Comparison of ENCODE assay signal across 1 cellular context in the genomic region with DNA sequence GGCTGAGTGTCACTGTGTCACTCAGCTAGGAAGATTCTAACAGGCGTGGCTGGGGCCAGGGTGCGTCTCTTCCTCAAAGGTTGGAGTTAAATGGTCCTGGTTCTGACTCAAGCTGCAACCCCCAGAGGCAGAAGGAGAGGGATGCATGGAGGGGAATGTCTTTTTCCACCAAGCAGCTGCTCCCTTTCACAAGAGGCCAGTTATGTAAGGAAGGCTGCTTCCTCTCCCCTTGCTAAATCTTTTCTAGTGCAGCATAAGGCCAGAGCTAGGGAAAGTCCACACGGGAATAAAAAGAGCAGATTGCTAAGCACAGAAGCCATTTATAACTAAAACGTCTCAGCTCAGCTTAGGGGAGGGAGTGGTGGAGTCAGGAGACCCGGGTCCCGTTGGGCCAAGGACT.
TF ChIP-seq lines count a peak whose summit lies in the region.

No MANE protein-coding gene starts in this region.

TF ChIP-seq in GM23338, 12 proteins besides CTCF, POLR2A, EP300 and RAD21 (continued from another document):
- TF ChIP-seq, protein P1, sequence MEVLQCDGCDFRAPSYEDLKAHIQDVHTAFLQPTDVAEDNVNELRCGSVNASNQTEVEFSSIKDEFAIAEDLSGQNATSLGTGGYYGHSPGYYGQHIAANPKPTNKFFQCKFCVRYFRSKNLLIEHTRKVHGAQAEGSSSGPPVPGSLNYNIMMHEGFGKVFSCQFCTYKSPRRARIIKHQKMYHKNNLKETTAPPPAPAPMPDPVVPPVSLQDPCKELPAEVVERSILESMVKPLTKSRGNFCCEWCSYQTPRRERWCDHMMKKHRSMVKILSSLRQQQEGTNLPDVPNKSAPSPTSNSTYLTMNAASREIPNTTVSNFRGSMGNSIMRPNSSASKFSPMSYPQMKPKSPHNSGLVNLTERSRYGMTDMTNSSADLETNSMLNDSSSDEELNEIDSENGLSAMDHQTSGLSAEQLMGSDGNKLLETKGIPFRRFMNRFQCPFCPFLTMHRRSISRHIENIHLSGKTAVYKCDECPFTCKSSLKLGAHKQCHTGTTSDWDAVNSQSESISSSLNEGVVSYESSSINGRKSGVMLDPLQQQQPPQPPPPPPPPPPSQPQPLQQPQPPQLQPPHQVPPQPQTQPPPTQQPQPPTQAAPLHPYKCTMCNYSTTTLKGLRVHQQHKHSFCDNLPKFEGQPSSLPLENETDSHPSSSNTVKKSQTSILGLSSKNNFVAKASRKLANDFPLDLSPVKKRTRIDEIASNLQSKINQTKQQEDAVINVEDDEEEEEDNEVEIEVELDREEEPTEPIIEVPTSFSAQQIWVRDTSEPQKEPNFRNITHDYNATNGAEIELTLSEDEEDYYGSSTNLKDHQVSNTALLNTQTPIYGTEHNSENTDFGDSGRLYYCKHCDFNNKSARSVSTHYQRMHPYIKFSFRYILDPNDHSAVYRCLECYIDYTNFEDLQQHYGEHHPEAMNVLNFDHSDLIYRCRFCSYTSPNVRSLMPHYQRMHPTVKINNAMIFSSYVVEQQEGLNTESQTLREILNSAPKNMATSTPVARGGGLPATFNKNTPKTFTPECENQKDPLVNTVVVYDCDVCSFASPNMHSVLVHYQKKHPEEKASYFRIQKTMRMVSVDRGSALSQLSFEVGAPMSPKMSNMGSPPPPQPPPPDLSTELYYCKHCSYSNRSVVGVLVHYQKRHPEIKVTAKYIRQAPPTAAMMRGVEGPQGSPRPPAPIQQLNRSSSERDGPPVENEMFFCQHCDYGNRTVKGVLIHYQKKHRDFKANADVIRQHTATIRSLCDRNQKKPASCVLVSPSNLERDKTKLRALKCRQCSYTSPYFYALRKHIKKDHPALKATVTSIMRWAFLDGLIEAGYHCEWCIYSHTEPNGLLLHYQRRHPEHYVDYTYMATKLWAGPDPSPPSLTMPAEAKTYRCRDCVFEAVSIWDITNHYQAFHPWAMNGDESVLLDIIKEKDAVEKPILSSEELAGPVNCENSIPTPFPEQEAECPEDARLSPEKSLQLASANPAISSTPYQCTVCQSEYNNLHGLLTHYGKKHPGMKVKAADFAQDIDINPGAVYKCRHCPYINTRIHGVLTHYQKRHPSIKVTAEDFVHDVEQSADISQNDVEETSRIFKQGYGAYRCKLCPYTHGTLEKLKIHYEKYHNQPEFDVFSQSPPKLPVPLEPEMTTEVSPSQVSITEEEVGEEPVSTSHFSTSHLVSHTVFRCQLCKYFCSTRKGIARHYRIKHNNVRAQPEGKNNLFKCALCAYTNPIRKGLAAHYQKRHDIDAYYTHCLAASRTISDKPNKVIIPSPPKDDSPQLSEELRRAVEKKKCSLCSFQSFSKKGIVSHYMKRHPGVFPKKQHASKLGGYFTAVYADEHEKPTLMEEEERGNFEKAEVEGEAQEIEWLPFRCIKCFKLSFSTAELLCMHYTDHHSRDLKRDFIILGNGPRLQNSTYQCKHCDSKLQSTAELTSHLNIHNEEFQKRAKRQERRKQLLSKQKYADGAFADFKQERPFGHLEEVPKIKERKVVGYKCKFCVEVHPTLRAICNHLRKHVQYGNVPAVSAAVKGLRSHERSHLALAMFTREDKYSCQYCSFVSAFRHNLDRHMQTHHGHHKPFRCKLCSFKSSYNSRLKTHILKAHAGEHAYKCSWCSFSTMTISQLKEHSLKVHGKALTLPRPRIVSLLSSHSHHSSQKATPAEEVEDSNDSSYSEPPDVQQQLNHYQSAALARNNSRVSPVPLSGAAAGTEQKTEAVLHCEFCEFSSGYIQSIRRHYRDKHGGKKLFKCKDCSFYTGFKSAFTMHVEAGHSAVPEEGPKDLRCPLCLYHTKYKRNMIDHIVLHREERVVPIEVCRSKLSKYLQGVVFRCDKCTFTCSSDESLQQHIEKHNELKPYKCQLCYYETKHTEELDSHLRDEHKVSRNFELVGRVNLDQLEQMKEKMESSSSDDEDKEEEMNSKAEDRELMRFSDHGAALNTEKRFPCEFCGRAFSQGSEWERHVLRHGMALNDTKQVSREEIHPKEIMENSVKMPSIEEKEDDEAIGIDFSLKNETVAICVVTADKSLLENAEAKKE (CRISPR knock-in tag; IDR thresholded peaks at IDR 0.05), result no peak
- TF ChIP-seq ZNF114 (CRISPR knock-in tag; IDR thresholded peaks at IDR 0.05), result no peak
- TF ChIP-seq EZH2 (IDR thresholded peaks at IDR 0.05; ENCODE audit: low read depth, unreplicated experiment), result no peak
- TF ChIP-seq POLR2AphosphoS5 (IDR thresholded peaks at IDR 0.05; ENCODE audit: low read depth), result no peak
- TF ChIP-seq CREB1 (CRISPR knock-in tag; IDR thresholded peaks at IDR 0.05; ENCODE audit: low read depth), result no peak
- TF ChIP-seq ZNF331 (CRISPR knock-in tag; IDR thresholded peaks at IDR 0.05; ENCODE audit: low read depth), result no peak
- TF ChIP-seq, protein P2, sequence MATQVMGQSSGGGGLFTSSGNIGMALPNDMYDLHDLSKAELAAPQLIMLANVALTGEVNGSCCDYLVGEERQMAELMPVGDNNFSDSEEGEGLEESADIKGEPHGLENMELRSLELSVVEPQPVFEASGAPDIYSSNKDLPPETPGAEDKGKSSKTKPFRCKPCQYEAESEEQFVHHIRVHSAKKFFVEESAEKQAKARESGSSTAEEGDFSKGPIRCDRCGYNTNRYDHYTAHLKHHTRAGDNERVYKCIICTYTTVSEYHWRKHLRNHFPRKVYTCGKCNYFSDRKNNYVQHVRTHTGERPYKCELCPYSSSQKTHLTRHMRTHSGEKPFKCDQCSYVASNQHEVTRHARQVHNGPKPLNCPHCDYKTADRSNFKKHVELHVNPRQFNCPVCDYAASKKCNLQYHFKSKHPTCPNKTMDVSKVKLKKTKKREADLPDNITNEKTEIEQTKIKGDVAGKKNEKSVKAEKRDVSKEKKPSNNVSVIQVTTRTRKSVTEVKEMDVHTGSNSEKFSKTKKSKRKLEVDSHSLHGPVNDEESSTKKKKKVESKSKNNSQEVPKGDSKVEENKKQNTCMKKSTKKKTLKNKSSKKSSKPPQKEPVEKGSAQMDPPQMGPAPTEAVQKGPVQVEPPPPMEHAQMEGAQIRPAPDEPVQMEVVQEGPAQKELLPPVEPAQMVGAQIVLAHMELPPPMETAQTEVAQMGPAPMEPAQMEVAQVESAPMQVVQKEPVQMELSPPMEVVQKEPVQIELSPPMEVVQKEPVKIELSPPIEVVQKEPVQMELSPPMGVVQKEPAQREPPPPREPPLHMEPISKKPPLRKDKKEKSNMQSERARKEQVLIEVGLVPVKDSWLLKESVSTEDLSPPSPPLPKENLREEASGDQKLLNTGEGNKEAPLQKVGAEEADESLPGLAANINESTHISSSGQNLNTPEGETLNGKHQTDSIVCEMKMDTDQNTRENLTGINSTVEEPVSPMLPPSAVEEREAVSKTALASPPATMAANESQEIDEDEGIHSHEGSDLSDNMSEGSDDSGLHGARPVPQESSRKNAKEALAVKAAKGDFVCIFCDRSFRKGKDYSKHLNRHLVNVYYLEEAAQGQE (IDR thresholded peaks at IDR 0.05; ENCODE audit: unreplicated experiment), result no peak
- TF ChIP-seq, protein P3, sequence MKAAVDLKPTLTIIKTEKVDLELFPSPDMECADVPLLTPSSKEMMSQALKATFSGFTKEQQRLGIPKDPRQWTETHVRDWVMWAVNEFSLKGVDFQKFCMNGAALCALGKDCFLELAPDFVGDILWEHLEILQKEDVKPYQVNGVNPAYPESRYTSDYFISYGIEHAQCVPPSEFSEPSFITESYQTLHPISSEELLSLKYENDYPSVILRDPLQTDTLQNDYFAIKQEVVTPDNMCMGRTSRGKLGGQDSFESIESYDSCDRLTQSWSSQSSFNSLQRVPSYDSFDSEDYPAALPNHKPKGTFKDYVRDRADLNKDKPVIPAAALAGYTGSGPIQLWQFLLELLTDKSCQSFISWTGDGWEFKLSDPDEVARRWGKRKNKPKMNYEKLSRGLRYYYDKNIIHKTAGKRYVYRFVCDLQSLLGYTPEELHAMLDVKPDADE (IDR thresholded peaks at IDR 0.05), result no peak
- TF ChIP-seq JUNB (IDR thresholded peaks at IDR 0.05; ENCODE audit: unreplicated experiment), result no peak
- TF ChIP-seq STAT1 (IDR thresholded peaks at IDR 0.05; ENCODE audit: unreplicated experiment), result no peak
TF ChIP-seq in GM23338: peak in this region for 0.
